Comparison of ENCODE assay signal across 8 cellular contexts in genomic region chr18:8084160-8084559, GRCh38.
A peak's percentile ranks its signal among the peaks of the same experiment; 100 is the strongest.
DNase-seq lines count a peak whose midpoint lies in the region; ATAC-seq and TF ChIP-seq lines count a peak whose summit lies in the region.

No MANE protein-coding gene starts in this region.

- no peaks in the 10 kb centered on the region for H3K9me3 Mint-ChIP-seq in activated naive CD4-positive, alpha-beta T cell treated with anti-CD3 and anti-CD28 coated beads for 36 hours
- H3K9me3 Mint-ChIP-seq in activated naive CD4-positive, alpha-beta T cell treated with anti-CD3 and anti-CD28 coated beads, Interleukin-2, amount 50 U/mL, for 72 hours = peaks cover 8 to 11% of the 10 kb centered on the region in 2 donors

- H3K27ac Mint-ChIP-seq in activated naive CD4-positive, alpha-beta T cell treated with anti-CD3 and anti-CD28 coated beads for 36 hours = no peak overlapping the region
- H3K27ac Mint-ChIP-seq in activated naive CD4-positive, alpha-beta T cell treated with anti-CD3 and anti-CD28 coated beads, Interleukin-2, amount 50 U/mL, for 72 hours = no peak overlapping the region

- H3K27me3 ChIP-seq in trophoblast cell (ENCODE audit: insufficient read depth, low read length) = no peaks in the 10 kb centered on the region

- H3K36me3 ChIP-seq in trophoblast cell (ENCODE audit: control insufficient read depth in 1 of 2, insufficient read depth in 2 of 2, low read length in 2 of 2) = peaks cover 0 to 1% of the 10 kb centered on the region in 2 experiments

- TF ChIP-seq CTCF in fibroblast of pulmonary artery (IDR thresholded peaks at IDR 0.05; ENCODE audit: low read length, missing control alignments) = peak; percentile 78

- no peak overlapping the region for H2AFZ ChIP-seq in trophoblast cell (ENCODE audit: insufficient read depth, low read length, poor library complexity)

- intact Hi-C loops in activated naive CD4-positive, alpha-beta T cell treated with anti-CD3 and anti-CD28 coated beads for 36 hours (cut with micrococcal nuclease) = no loop called here

- H2AK5ac ChIP-seq in trophoblast cell (ENCODE audit: low read length) = no peak overlapping the region

- no peak overlapping the region for H4K91ac ChIP-seq in trophoblast cell (ENCODE audit: low read depth, low read length)

- no peak overlapping the region for H3K23ac ChIP-seq in trophoblast cell (ENCODE audit: low read length)

- CTCF ChIA-PET in activated naive CD4-positive, alpha-beta T cell treated with anti-CD3 and anti-CD28 coated beads for 36 hours (lab: Charles Lee) = no interaction called here

- H3K27me3 Mint-ChIP-seq in activated naive CD4-positive, alpha-beta T cell treated with anti-CD3 and anti-CD28 coated beads for 36 hours (ENCODE audit: low read depth) = no peaks in the 10 kb centered on the region

- no peak overlapping the region for H2BK120ac ChIP-seq in trophoblast cell (ENCODE audit: insufficient read depth, low read length, poor library complexity)

- no peaks in the 10 kb centered on the region for H3K9me3 ChIP-seq in trophoblast cell (ENCODE audit: insufficient read depth, low read depth, low read length)

- H3K4me3 ChIP-seq in fibroblast of pulmonary artery (replicated peaks; ENCODE audit: low read depth, low read length) (no peak overlapping the region), trophoblast cell (ENCODE audit: low read depth, low read length) (no peak overlapping the region)

- H4K8ac ChIP-seq in trophoblast cell (ENCODE audit: low read depth, low read length) = no peak overlapping the region

- no peak overlapping the region for H3K4me2 ChIP-seq in trophoblast cell (ENCODE audit: low read length)

- no peak overlapping the region for H2BK12ac ChIP-seq in trophoblast cell (ENCODE audit: low read length)

- H3K4me3 Mint-ChIP-seq in activated naive CD4-positive, alpha-beta T cell treated with anti-CD3 and anti-CD28 coated beads for 36 hours = no peak overlapping the region

- no peak for ATAC-seq in activated naive CD4-positive, alpha-beta T cell treated with anti-CD3 and anti-CD28 coated beads, Interleukin-2, amount 50 U/mL, for 72 hours
- ATAC-seq in GM19324 (IDR thresholded peaks at IDR 0.05; ENCODE audit: low FRiP score, unreplicated experiment) = no peak

- H3K4me1 Mint-ChIP-seq in activated naive CD4-positive, alpha-beta T cell treated with anti-CD3 and anti-CD28 coated beads for 36 hours (ENCODE audit: low read depth) = no peaks in the 10 kb centered on the region

- no peak overlapping the region for H3K27ac ChIP-seq in trophoblast cell (ENCODE audit: low read depth, low read length)

- H3K14ac ChIP-seq in trophoblast cell (ENCODE audit: low read length) = no peak overlapping the region

- H3K9ac ChIP-seq in trophoblast cell (ENCODE audit: low read length) = no peak overlapping the region

- no peak overlapping the region for H2BK5ac ChIP-seq in trophoblast cell (ENCODE audit: low read depth, low read length, poor library complexity)

- no peaks in the 10 kb centered on the region for H3K79me1 ChIP-seq in trophoblast cell (ENCODE audit: low read length)

- no CpG with 5 or more reads among the region's 7 CpGs for WGBS in trophoblast cell (ENCODE audit: extremely low coverage, insufficient coverage, insufficient read length)

- H4K12ac ChIP-seq in trophoblast cell (ENCODE audit: low read depth, low read length) = no peak overlapping the region

- no peaks in the 10 kb centered on the region for H3K79me2 ChIP-seq in trophoblast cell (ENCODE audit: control insufficient read depth, insufficient read depth, low read length, poor library complexity)

- H3K4ac ChIP-seq in trophoblast cell (ENCODE audit: low read depth, low read length) = no peak overlapping the region

- peak; percentile 5 for DNase-seq in activated naive CD4-positive, alpha-beta T cell treated with anti-CD3 and anti-CD28 coated beads for 36 hours
- DNase-seq in activated naive CD4-positive, alpha-beta T cell treated with anti-CD3 and anti-CD28 coated beads, Interleukin-2, amount 50 U/mL, for 72 hours (ENCODE audit: low spot score in 2 of 2) = no peak
- DNase-seq in NCI-H82 treated with DMSO at 0.1 percent for 48 hours (lab: John Stamatoyannopoulos, UW; ENCODE audit: unreplicated experiment) (peak; percentile 28), fibroblast of pulmonary artery (ENCODE audit: low read depth) (peak; percentile 69), trophoblast cell (peak; percentile 42 to 81), hippocampal formation (lab: John Stamatoyannopoulos, UW) (no peak), OCI-M2 (lab: John Stamatoyannopoulos, UW; ENCODE audit: unreplicated experiment) (no peak)

- H3K36me3 Mint-ChIP-seq in activated naive CD4-positive, alpha-beta T cell treated with anti-CD3 and anti-CD28 coated beads for 36 hours (ENCODE audit: low read depth) = no peaks in the 10 kb centered on the region
- no peaks in the 10 kb centered on the region for H3K36me3 Mint-ChIP-seq in activated naive CD4-positive, alpha-beta T cell treated with anti-CD3 and anti-CD28 coated beads, Interleukin-2, amount 50 U/mL, for 72 hours

- H3K18ac ChIP-seq in trophoblast cell (ENCODE audit: low read length) = no peak overlapping the region

- no peaks in the 10 kb centered on the region for H3K4me1 ChIP-seq in trophoblast cell (ENCODE audit: control insufficient read depth in 1 of 2, insufficient read depth in 2 of 2, low read length in 2 of 2)

Comparison
In these comparisons a context has a peak if more than half of its experiments do, and no peak if none do; other contexts are left out.
1. DNase-seq: peak in activated naive CD4-positive, alpha-beta T cell treated with anti-CD3 and anti-CD28 coated beads for 36 hours (single experiment), NCI-H82 treated with DMSO at 0.1 percent for 48 hours (single experiment), fibroblast of pulmonary artery (single experiment) and trophoblast cell (2 of 2); none in activated naive CD4-positive, alpha-beta T cell treated with anti-CD3 and anti-CD28 coated beads, Interleukin-2, amount 50 U/mL, for 72 hours (0 of 2), hippocampal formation (0 of 2) and OCI-M2 (single experiment).